8 cellular contexts compared by ENCODE assay signal in genomic region chr2:127083819-127084503, GRCh38. TPM values are rescaled to one million over a fixed set of nuclear protein-coding genes. Genes with fewer than 3 reads are reported as not detected.
DNase-seq lines count a peak whose midpoint lies in the region; ATAC-seq and TF ChIP-seq lines count a peak whose summit lies in the region.

No MANE protein-coding gene starts in this region.

- ATAC-seq in Right ventricle myocardium inferior: peak; percentile 65
- peak; percentile 76 for ATAC-seq in aorta (ENCODE audit: low FRiP score)
- ATAC-seq in HG03432 (IDR thresholded peaks at IDR 0.05; ENCODE audit: unreplicated experiment): no peak

- H3K4me3 ChIP-seq in coronary artery: peak overlapping the region; percentile 37
- no peak overlapping the region for H3K4me3 ChIP-seq in mucosa of stomach (ENCODE audit: low read length)
- no peak overlapping the region for H3K4me3 ChIP-seq in aorta (ENCODE audit: low read length in 2 of 2)

- WGBS in aorta, 2 donors: 72 to 75% methylated on average over 21 of the region's 21 CpGs

- peak overlapping the region; percentile 28 to 87 for H3K27ac ChIP-seq in coronary artery
- no peak overlapping the region for H3K27ac ChIP-seq in aorta (ENCODE audit: low read depth in 1 of 2, low read length in 2 of 2)

- no peaks in the 10 kb centered on the region for H3K9me3 ChIP-seq in mucosa of stomach (ENCODE audit: control insufficient read depth, low read length)
- no peaks in the 10 kb centered on the region for H3K9me3 ChIP-seq in aorta (ENCODE audit: control insufficient read depth, low read length)

- intact Hi-C loops in Right ventricle myocardium inferior (cut with DNase I): no loop called here
- intact Hi-C loops in cardiac septum (cut with DNase I): no loop called here
- intact Hi-C loops in aorta (cut with DNase I): no loop called here

- peak; percentile 85 for DNase-seq in Right ventricle myocardium inferior (ENCODE audit: missing footprints)
- DNase-seq in cardiac septum (ENCODE audit: low spot score): no peak
- peak; percentile 90 for DNase-seq in coronary artery (ENCODE audit: low spot score)
- peak; percentile 85 to 86 for DNase-seq in aorta
- no peak for DNase-seq in activated CD8-positive, alpha-beta memory T cell treated with anti-CD3 and anti-CD28 coated beads for 24 hours
- no peak for DNase-seq in foreskin melanocyte

- H3K9ac ChIP-seq in mucosa of stomach (ENCODE audit: low read length): peak overlapping the region; percentile 36

- H3K27me3 ChIP-seq in mucosa of stomach (ENCODE audit: control insufficient read depth, insufficient read depth, low read length) (no peaks in the 10 kb centered on the region), aorta (ENCODE audit: control insufficient read depth in 1 of 2, insufficient read depth in 2 of 2, low read length in 1 of 2) (no peaks in the 10 kb centered on the region)

- H3K4me1 ChIP-seq in mucosa of stomach (ENCODE audit: control insufficient read depth, insufficient read depth, low read length) (peaks cover 73% of the 10 kb centered on the region), aorta (ENCODE audit: control insufficient read depth in 1 of 2, insufficient read depth in 2 of 2, low read length in 2 of 2) (no peaks in the 10 kb centered on the region)

- peaks cover 3% of the 10 kb centered on the region for H3K36me3 ChIP-seq in mucosa of stomach (ENCODE audit: control insufficient read depth, insufficient read depth, low read length)
- H3K36me3 ChIP-seq in aorta (ENCODE audit: control insufficient read depth in 1 of 2, insufficient read depth in 2 of 2, low read length in 1 of 2): no peaks in the 10 kb centered on the region

- no peak for TF ChIP-seq CTCF in coronary artery (IDR thresholded peaks at IDR 0.05)

RNA-seq across cellular contexts. Expression of gene BIN1, which starts 23.0 kb away (rescaled TPM):
- total RNA-seq in Right ventricle myocardium inferior: 17.9 TPM
- 14.0 TPM for total RNA-seq in cardiac septum
- total RNA-seq in aorta: 10 to 100 TPM; 22.9 to 37.9 TPM
- polyA plus RNA-seq in aorta: 10 to 100 TPM; 15.4 to 20.3 TPM

Comparison
In these comparisons a context has a peak if more than half of its experiments do, and no peak if none do; other contexts are left out.
1. DNase-seq: peak in Right ventricle myocardium inferior (single experiment), coronary artery (single experiment) and aorta (2 of 2); none in cardiac septum (single experiment), activated CD8-positive, alpha-beta memory T cell treated with anti-CD3 and anti-CD28 coated beads for 24 hours (single experiment) and foreskin melanocyte (single experiment).
2. H3K27ac ChIP-seq: peak in coronary artery (2 of 2); none in aorta (0 of 2).